In genomic region chr9:125493384-125493783, GRCh38 we compare ENCODE assay signal across 1 cellular context.
A peak's percentile ranks its signal among the peaks of the same experiment; 100 is the strongest.
TF ChIP-seq lines count a peak whose summit lies in the region.

No MANE protein-coding gene starts in this region.

TF ChIP-seq in HepG2, 621 proteins besides CTCF, POLR2A, EP300 and RAD21 (continued from another document and continues in another):
- no peak for TF ChIP-seq CENPBD1 (CRISPR knock-in tag; IDR thresholded peaks at IDR 0.05; ENCODE audit: borderline replicate concordance, low read depth)
- no peak for TF ChIP-seq PHB2 (IDR thresholded peaks at IDR 0.05; ENCODE audit: partially characterized antibody)
- TF ChIP-seq EHMT2 (IDR thresholded peaks at IDR 0.05; ENCODE audit: borderline replicate concordance, low read depth, low read length), result no peak
- peak; percentile 71; the same call in 1 of the 2 replicates for TF ChIP-seq ZNF280D (CRISPR knock-in tag; IDR thresholded peaks at IDR 0.05)
- TF ChIP-seq ATF4 (CRISPR knock-in tag; IDR thresholded peaks at IDR 0.05), result peak; percentile 23 to 93; a peak in 2 of 4 replicates
- TF ChIP-seq GATAD1 (CRISPR knock-in tag; IDR thresholded peaks at IDR 0.05), result no peak
- TF ChIP-seq ZNF598 (CRISPR knock-in tag; IDR thresholded peaks at IDR 0.05; ENCODE audit: borderline replicate concordance), result no peak
- no peak for TF ChIP-seq SAFB2 (CRISPR knock-in tag; IDR thresholded peaks at IDR 0.05; ENCODE audit: borderline replicate concordance, low read depth)
- TF ChIP-seq, protein P1, sequence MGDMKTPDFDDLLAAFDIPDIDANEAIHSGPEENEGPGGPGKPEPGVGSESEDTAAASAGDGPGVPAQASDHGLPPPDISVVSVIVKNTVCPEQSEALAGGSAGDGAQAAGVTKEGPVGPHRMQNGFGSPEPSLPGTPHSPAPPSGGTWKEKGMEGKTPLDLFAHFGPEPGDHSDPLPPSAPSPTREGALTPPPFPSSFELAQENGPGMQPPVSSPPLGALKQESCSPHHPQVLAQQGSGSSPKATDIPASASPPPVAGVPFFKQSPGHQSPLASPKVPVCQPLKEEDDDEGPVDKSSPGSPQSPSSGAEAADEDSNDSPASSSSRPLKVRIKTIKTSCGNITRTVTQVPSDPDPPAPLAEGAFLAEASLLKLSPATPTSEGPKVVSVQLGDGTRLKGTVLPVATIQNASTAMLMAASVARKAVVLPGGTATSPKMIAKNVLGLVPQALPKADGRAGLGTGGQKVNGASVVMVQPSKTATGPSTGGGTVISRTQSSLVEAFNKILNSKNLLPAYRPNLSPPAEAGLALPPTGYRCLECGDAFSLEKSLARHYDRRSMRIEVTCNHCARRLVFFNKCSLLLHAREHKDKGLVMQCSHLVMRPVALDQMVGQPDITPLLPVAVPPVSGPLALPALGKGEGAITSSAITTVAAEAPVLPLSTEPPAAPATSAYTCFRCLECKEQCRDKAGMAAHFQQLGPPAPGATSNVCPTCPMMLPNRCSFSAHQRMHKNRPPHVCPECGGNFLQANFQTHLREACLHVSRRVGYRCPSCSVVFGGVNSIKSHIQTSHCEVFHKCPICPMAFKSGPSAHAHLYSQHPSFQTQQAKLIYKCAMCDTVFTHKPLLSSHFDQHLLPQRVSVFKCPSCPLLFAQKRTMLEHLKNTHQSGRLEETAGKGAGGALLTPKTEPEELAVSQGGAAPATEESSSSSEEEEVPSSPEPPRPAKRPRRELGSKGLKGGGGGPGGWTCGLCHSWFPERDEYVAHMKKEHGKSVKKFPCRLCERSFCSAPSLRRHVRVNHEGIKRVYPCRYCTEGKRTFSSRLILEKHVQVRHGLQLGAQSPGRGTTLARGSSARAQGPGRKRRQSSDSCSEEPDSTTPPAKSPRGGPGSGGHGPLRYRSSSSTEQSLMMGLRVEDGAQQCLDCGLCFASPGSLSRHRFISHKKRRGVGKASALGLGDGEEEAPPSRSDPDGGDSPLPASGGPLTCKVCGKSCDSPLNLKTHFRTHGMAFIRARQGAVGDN (CRISPR knock-in tag; IDR thresholded peaks at IDR 0.05), result no peak
- TF ChIP-seq SRF (IDR thresholded peaks at IDR 0.05; ENCODE audit: low read depth, low read length), result no peak
- TF ChIP-seq RXRB (CRISPR knock-in tag; IDR thresholded peaks at IDR 0.05; ENCODE audit: borderline replicate concordance), result no peak
- TF ChIP-seq HDAC6 (IDR thresholded peaks at IDR 0.05; ENCODE audit: low read depth, low read length), result no peak
- TF ChIP-seq ZNF784 (CRISPR knock-in tag; IDR thresholded peaks at IDR 0.05; ENCODE audit: borderline replicate concordance), result no peak
- no peak for TF ChIP-seq ZNF460 (CRISPR knock-in tag; IDR thresholded peaks at IDR 0.05; ENCODE audit: borderline replicate concordance)
- TF ChIP-seq ZNF335 (CRISPR knock-in tag; IDR thresholded peaks at IDR 0.05), result no peak
- no peak for TF ChIP-seq GLI4 (CRISPR knock-in tag; IDR thresholded peaks at IDR 0.05; ENCODE audit: borderline replicate concordance)
- 0 out of 2 replicates have a peak, but pooled peaks have one; percentile 32 for TF ChIP-seq CCDC6 (CRISPR knock-in tag; IDR thresholded peaks at IDR 0.05)
- no peak for TF ChIP-seq ZNF264 (CRISPR knock-in tag; IDR thresholded peaks at IDR 0.05)
- no peak for TF ChIP-seq MLLT10 (CRISPR knock-in tag; IDR thresholded peaks at IDR 0.05)
- no peak for TF ChIP-seq ZNF850 (CRISPR knock-in tag; conservative IDR thresholded peaks at IDR 0.05)
- TF ChIP-seq CREM (IDR thresholded peaks at IDR 0.05), result peak; percentile 39; the same call in 1 of the 2 replicates
- no peak for TF ChIP-seq CREM (CRISPR knock-in tag; IDR thresholded peaks at IDR 0.05)
- no peak for TF ChIP-seq HNRNPH1 (optimal IDR thresholded peaks at IDR 0.05; ENCODE audit: low read depth, low read length)
- peak; percentile 61; the same call in 1 of the 2 replicates for TF ChIP-seq ADNP (CRISPR knock-in tag; IDR thresholded peaks at IDR 0.05)
- TF ChIP-seq, protein P2, sequence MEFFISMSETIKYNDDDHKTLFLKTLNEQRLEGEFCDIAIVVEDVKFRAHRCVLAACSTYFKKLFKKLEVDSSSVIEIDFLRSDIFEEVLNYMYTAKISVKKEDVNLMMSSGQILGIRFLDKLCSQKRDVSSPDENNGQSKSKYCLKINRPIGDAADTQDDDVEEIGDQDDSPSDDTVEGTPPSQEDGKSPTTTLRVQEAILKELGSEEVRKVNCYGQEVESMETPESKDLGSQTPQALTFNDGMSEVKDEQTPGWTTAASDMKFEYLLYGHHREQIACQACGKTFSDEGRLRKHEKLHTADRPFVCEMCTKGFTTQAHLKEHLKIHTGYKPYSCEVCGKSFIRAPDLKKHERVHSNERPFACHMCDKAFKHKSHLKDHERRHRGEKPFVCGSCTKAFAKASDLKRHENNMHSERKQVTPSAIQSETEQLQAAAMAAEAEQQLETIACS (CRISPR knock-in tag; IDR thresholded peaks at IDR 0.05), result no peak
- TF ChIP-seq EZH2 (conservative IDR thresholded peaks at IDR 0.05; ENCODE audit: low read depth, low read length), result no peak
- TF ChIP-seq SRSF4 (IDR thresholded peaks at IDR 0.05; ENCODE audit: low read depth, low read length, poor library complexity, severe bottlenecking), result no peak
- no peak for TF ChIP-seq ZNF564 (CRISPR knock-in tag; IDR thresholded peaks at IDR 0.05)
- TF ChIP-seq POGZ (CRISPR knock-in tag; IDR thresholded peaks at IDR 0.05), result peak; percentile 86
- no peak for TF ChIP-seq RXRA (CRISPR knock-in tag; IDR thresholded peaks at IDR 0.05)
- TF ChIP-seq ZNF367 (CRISPR knock-in tag; IDR thresholded peaks at IDR 0.05; ENCODE audit: borderline replicate concordance), result no peak
- no peak for TF ChIP-seq ZBTB38 (CRISPR knock-in tag; IDR thresholded peaks at IDR 0.05)
- no peak for TF ChIP-seq ZNF225 (CRISPR knock-in tag; IDR thresholded peaks at IDR 0.05)
- peak; percentile 35 for TF ChIP-seq RBM22 (optimal IDR thresholded peaks at IDR 0.05; ENCODE audit: low read length)
- TF ChIP-seq ZNF775 (CRISPR knock-in tag; IDR thresholded peaks at IDR 0.05; ENCODE audit: borderline replicate concordance), result no peak
- TF ChIP-seq ZNF83 (CRISPR knock-in tag; IDR thresholded peaks at IDR 0.05; ENCODE audit: borderline replicate concordance), result no peak
- no peak for TF ChIP-seq ETV6 (CRISPR knock-in tag; conservative IDR thresholded peaks at IDR 0.05)
- TF ChIP-seq SMARCC2 (IDR thresholded peaks at IDR 0.05), result no peak
- no peak for TF ChIP-seq CREBL2 (CRISPR knock-in tag; IDR thresholded peaks at IDR 0.05; ENCODE audit: borderline replicate concordance)
- TF ChIP-seq, protein P3, sequence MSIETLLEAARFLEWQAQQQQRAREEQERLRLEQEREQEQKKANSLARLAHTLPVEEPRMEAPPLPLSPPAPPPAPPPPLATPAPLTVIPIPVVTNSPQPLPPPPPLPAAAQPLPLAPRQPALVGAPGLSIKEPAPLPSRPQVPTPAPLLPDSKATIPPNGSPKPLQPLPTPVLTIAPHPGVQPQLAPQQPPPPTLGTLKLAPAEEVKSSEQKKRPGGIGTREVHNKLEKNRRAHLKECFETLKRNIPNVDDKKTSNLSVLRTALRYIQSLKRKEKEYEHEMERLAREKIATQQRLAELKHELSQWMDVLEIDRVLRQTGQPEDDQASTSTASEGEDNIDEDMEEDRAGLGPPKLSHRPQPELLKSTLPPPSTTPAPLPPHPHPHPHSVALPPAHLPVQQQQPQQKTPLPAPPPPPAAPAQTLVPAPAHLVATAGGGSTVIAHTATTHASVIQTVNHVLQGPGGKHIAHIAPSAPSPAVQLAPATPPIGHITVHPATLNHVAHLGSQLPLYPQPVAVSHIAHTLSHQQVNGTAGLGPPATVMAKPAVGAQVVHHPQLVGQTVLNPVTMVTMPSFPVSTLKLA (IDR thresholded peaks at IDR 0.05), result no peak
- TF ChIP-seq, protein P4, sequence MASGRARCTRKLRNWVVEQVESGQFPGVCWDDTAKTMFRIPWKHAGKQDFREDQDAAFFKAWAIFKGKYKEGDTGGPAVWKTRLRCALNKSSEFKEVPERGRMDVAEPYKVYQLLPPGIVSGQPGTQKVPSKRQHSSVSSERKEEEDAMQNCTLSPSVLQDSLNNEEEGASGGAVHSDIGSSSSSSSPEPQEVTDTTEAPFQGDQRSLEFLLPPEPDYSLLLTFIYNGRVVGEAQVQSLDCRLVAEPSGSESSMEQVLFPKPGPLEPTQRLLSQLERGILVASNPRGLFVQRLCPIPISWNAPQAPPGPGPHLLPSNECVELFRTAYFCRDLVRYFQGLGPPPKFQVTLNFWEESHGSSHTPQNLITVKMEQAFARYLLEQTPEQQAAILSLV (CRISPR knock-in tag; IDR thresholded peaks at IDR 0.05; ENCODE audit: borderline replicate concordance), result no peak
- no peak for TF ChIP-seq ELF1 (CRISPR knock-in tag; IDR thresholded peaks at IDR 0.05)
- no peak for TF ChIP-seq TMF1 (CRISPR knock-in tag; IDR thresholded peaks at IDR 0.05; ENCODE audit: low read depth)
- TF ChIP-seq ZSCAN20 (CRISPR knock-in tag; IDR thresholded peaks at IDR 0.05; ENCODE audit: borderline replicate concordance), result no peak
- peak; percentile 95 for TF ChIP-seq ZEB1 (IDR thresholded peaks at IDR 0.05; ENCODE audit: insufficient replicate concordance, low read depth)
- TF ChIP-seq ZNF619 (CRISPR knock-in tag; IDR thresholded peaks at IDR 0.05), result no peak
- TF ChIP-seq SKI (IDR thresholded peaks at IDR 0.05; ENCODE audit: partially characterized antibody), result peak; percentile 10
- no peak for TF ChIP-seq U2AF1 (optimal IDR thresholded peaks at IDR 0.05; ENCODE audit: low read depth, low read length)
- TF ChIP-seq TP53 (CRISPR knock-in tag; conservative IDR thresholded peaks at IDR 0.05), result no peak
- TF ChIP-seq HNF4G (IDR thresholded peaks at IDR 0.05; ENCODE audit: borderline replicate concordance, low read depth, low read length), result no peak
- TF ChIP-seq HNF4G (CRISPR knock-in tag; IDR thresholded peaks at IDR 0.05; ENCODE audit: borderline replicate concordance, low read depth), result no peak
- no peak for TF ChIP-seq UBTF (CRISPR knock-in tag; IDR thresholded peaks at IDR 0.05)
- no peak for TF ChIP-seq RFXANK (CRISPR knock-in tag; IDR thresholded peaks at IDR 0.05)
- TF ChIP-seq AKAP8 (CRISPR knock-in tag; IDR thresholded peaks at IDR 0.05), result no peak
- no peak for TF ChIP-seq NR3C1 (CRISPR knock-in tag; IDR thresholded peaks at IDR 0.05)
- TF ChIP-seq MXD4 (CRISPR knock-in tag; IDR thresholded peaks at IDR 0.05), result no peak
- TF ChIP-seq BHLHE40 (IDR thresholded peaks at IDR 0.05; ENCODE audit: low read length), result no peak
- TF ChIP-seq ZFX (CRISPR knock-in tag; IDR thresholded peaks at IDR 0.05; ENCODE audit: low read depth), result peak; percentile 18; the same call in 1 of the 2 replicates
- no peak for TF ChIP-seq ZNF713 (CRISPR knock-in tag; IDR thresholded peaks at IDR 0.05)
- no peak for TF ChIP-seq KLF15 (CRISPR knock-in tag; IDR thresholded peaks at IDR 0.05; ENCODE audit: borderline replicate concordance)
- peak; percentile 96 for TF ChIP-seq CEBPB (IDR thresholded peaks at IDR 0.05; ENCODE audit: borderline replicate concordance, low read depth, low read length)
- TF ChIP-seq ARID2 (CRISPR knock-in tag; IDR thresholded peaks at IDR 0.05; ENCODE audit: borderline replicate concordance), result no peak
